ENCODE assay signal across 1 cellular context in the genomic region with DNA sequence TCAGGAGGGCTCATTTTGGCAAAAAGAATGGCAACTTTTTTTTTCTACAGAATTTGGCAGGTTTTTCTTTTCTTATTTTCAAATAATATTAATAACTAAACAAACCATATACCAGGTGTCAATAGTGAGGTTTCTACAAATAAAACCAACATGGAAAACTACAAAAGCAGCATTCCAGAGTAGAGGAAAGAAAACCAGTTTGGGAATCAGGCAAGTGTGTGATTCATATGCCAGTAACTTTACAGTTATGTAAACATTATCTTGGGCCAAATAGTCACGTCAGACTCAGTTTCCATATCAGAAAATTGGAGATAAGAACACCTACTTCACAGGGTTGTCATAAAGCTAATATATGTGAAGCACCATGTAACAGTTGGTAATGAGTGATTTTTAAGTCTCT.
A peak's percentile ranks its signal among the peaks of the same experiment; 100 is the strongest.
TF ChIP-seq lines count a peak whose summit lies in the region.

No MANE protein-coding gene starts in this region.

TF ChIP-seq in HCT116, 20 proteins besides CTCF, POLR2A, EP300 and RAD21 (continued from another document):
- TF ChIP-seq, protein P1, sequence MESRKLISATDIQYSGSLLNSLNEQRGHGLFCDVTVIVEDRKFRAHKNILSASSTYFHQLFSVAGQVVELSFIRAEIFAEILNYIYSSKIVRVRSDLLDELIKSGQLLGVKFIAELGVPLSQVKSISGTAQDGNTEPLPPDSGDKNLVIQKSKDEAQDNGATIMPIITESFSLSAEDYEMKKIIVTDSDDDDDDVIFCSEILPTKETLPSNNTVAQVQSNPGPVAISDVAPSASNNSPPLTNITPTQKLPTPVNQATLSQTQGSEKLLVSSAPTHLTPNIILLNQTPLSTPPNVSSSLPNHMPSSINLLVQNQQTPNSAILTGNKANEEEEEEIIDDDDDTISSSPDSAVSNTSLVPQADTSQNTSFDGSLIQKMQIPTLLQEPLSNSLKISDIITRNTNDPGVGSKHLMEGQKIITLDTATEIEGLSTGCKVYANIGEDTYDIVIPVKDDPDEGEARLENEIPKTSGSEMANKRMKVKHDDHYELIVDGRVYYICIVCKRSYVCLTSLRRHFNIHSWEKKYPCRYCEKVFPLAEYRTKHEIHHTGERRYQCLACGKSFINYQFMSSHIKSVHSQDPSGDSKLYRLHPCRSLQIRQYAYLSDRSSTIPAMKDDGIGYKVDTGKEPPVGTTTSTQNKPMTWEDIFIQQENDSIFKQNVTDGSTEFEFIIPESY (IDR thresholded peaks at IDR 0.05; ENCODE audit: extremely low read depth, insufficient replicate concordance, low read length), result no peak
- no peak for TF ChIP-seq EZH2phosphoT487 (IDR thresholded peaks at IDR 0.05; ENCODE audit: borderline replicate concordance)
- TF ChIP-seq, protein P2, sequence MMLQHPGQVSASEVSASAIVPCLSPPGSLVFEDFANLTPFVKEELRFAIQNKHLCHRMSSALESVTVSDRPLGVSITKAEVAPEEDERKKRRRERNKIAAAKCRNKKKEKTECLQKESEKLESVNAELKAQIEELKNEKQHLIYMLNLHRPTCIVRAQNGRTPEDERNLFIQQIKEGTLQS (IDR thresholded peaks at IDR 0.05), result no peak
- peak; percentile 54 for TF ChIP-seq FOSL1 (IDR thresholded peaks at IDR 0.05; ENCODE audit: low read depth)
- TF ChIP-seq SP1 (IDR thresholded peaks at IDR 0.05; ENCODE audit: low read depth), result peak; percentile 26
- TF ChIP-seq SRF (IDR thresholded peaks at IDR 0.05; ENCODE audit: low read depth), result 0 out of 2 replicates have a peak, but pooled peaks have one; percentile 7
